2 cellular contexts compared by ENCODE assay signal in genomic region chr19:52570005-52570861, GRCh38.
TF ChIP-seq lines count a peak whose summit lies in the region.

Gene ZNF701 (plus strand): TSS chr19:52570287. CDS start chr19:52574148, 3,861 bp downstream.

TF ChIP-seq in HEK293, 187 proteins besides CTCF, POLR2A, EP300 and RAD21 (continued from another document and continues in another):
- TF ChIP-seq ZNF433 (tag by site-specific recombination; IDR thresholded peaks at IDR 0.05; ENCODE audit: low read depth), result no peak
- no peak for TF ChIP-seq MEIS1 (CRISPR knock-in tag; IDR thresholded peaks at IDR 0.05; ENCODE audit: borderline replicate concordance)
- TF ChIP-seq KLF17 (tag by site-specific recombination; IDR thresholded peaks at IDR 0.05), result 0 out of 2 replicates have a peak, but pooled peaks have one; percentile 6
- no peak for TF ChIP-seq ZBTB10 (tag by site-specific recombination; IDR thresholded peaks at IDR 0.05)
- peak; percentile 30; the same call in 1 of the 2 replicates for TF ChIP-seq SP7 (tag by site-specific recombination; IDR thresholded peaks at IDR 0.05)
- no peak for TF ChIP-seq ZNF626 (tag by site-specific recombination; IDR thresholded peaks at IDR 0.05)
- TF ChIP-seq ZNF610 (tag by site-specific recombination; IDR thresholded peaks at IDR 0.05; ENCODE audit: borderline replicate concordance), result no peak
- no peak for TF ChIP-seq ZNF558 (tag by site-specific recombination; IDR thresholded peaks at IDR 0.05)
- TF ChIP-seq ZNF391 (tag by site-specific recombination; IDR thresholded peaks at IDR 0.05; ENCODE audit: borderline replicate concordance, low read depth), result no peak
- TF ChIP-seq ZNF394 (tag by site-specific recombination; IDR thresholded peaks at IDR 0.05; ENCODE audit: borderline replicate concordance), result no peak
- no peak for TF ChIP-seq ZNF449 (tag by site-specific recombination; IDR thresholded peaks at IDR 0.05)
- TF ChIP-seq MYNN (tag by site-specific recombination; IDR thresholded peaks at IDR 0.05; ENCODE audit: borderline replicate concordance), result no peak
- TF ChIP-seq PRDM4 (tag by site-specific recombination; IDR thresholded peaks at IDR 0.05), result no peak
- no peak for TF ChIP-seq ZNF26 (tag by site-specific recombination; IDR thresholded peaks at IDR 0.05)
- TF ChIP-seq ZXDB (tag by site-specific recombination; IDR thresholded peaks at IDR 0.05), result peak; percentile 24; the same call in 1 of the 2 replicates

TF ChIP-seq in GM12878, 131 proteins besides CTCF, POLR2A, EP300 and RAD21 (continued from another document and continues in another):
- no peak for TF ChIP-seq ZBTB4 (CRISPR knock-in tag; IDR thresholded peaks at IDR 0.05)
- TF ChIP-seq DPF2 (IDR thresholded peaks at IDR 0.05), result no peak; the same call in 1 of the 2 replicates
- TF ChIP-seq CREB1 (IDR thresholded peaks at IDR 0.05; ENCODE audit: low read depth), result no peak
- TF ChIP-seq NR2C1 (IDR thresholded peaks at IDR 0.05), result no peak
- TF ChIP-seq SPI1 (IDR thresholded peaks at IDR 0.05; ENCODE audit: borderline replicate concordance, insufficient read depth, low read depth, low read length), result peak; percentile 24; the same call in 1 of the 2 replicates
- no peak for TF ChIP-seq ETV6 (conservative IDR thresholded peaks at IDR 0.05 in 1 of 2, IDR thresholded peaks at IDR 0.05 in 1 of 2; ENCODE audit: borderline replicate concordance in 1 of 2, low read depth in 1 of 2)
- TF ChIP-seq IKZF2 (IDR thresholded peaks at IDR 0.05), result no peak
- TF ChIP-seq IRF5 (IDR thresholded peaks at IDR 0.05; ENCODE audit: borderline replicate concordance), result no peak
- no peak for TF ChIP-seq JUND (IDR thresholded peaks at IDR 0.05; ENCODE audit: low read depth, low read length)
- no peak for TF ChIP-seq SREBF1 (IDR thresholded peaks at IDR 0.05; ENCODE audit: low read length)
- no peak for TF ChIP-seq ZBTB33 (IDR thresholded peaks at IDR 0.05)
- TF ChIP-seq TAF1 (IDR thresholded peaks at IDR 0.05; ENCODE audit: borderline replicate concordance, low read depth, low read length), result peak; percentile 45; the same call in 1 of the 2 replicates
- peak; percentile 99 for TF ChIP-seq SIN3A (IDR thresholded peaks at IDR 0.05; ENCODE audit: low read depth, low read length)
- no peak for TF ChIP-seq CHD1 (IDR thresholded peaks at IDR 0.05; ENCODE audit: low read depth, low read length)
- TF ChIP-seq ZNF592 (IDR thresholded peaks at IDR 0.05), result no peak
- no peak for TF ChIP-seq ZZZ3 (IDR thresholded peaks at IDR 0.05; ENCODE audit: control insufficient read depth, insufficient read length, low read depth)
- no peak for TF ChIP-seq NR2F1 (conservative IDR thresholded peaks at IDR 0.05)
- no peak for TF ChIP-seq HSF1 (IDR thresholded peaks at IDR 0.05; ENCODE audit: low read depth, low read length)
- no peak for TF ChIP-seq HDAC6 (IDR thresholded peaks at IDR 0.05; ENCODE audit: unreplicated experiment)
- peak; percentile 39; the same call in 1 of the 2 replicates for TF ChIP-seq RELB (IDR thresholded peaks at IDR 0.05; ENCODE audit: low read depth)
- no peak for TF ChIP-seq CBX5 (IDR thresholded peaks at IDR 0.05; ENCODE audit: low read depth)
- TF ChIP-seq MAX (IDR thresholded peaks at IDR 0.05; ENCODE audit: low read depth, low read length), result peak; percentile 21; the same call in 1 of the 2 replicates
- no peak for TF ChIP-seq EED (IDR thresholded peaks at IDR 0.05; ENCODE audit: low read depth)
- no peak for TF ChIP-seq HDAC2 (IDR thresholded peaks at IDR 0.05)
- peak; percentile 60; the same call in 1 of the 2 replicates for TF ChIP-seq ZNF687 (IDR thresholded peaks at IDR 0.05)
- TF ChIP-seq ATF2 (IDR thresholded peaks at IDR 0.05; ENCODE audit: low read length), result no peak
- peak; percentile 22; the same call in 1 of the 2 replicates for TF ChIP-seq HCFC1 (IDR thresholded peaks at IDR 0.05; ENCODE audit: low read length)
- TF ChIP-seq BCL11A (IDR thresholded peaks at IDR 0.05; ENCODE audit: low read depth, low read length), result no peak
- peak; percentile 58 for TF ChIP-seq KLF5 (IDR thresholded peaks at IDR 0.05; ENCODE audit: partially characterized antibody)
- peak; percentile 9; the same call in 1 of the 2 replicates for TF ChIP-seq SMC3 (IDR thresholded peaks at IDR 0.05; ENCODE audit: borderline replicate concordance, low read length)
- TF ChIP-seq FOXM1 (IDR thresholded peaks at IDR 0.05; ENCODE audit: low read depth, low read length), result no peak
